31 cellular contexts compared by ENCODE assay signal in the genomic region with DNA sequence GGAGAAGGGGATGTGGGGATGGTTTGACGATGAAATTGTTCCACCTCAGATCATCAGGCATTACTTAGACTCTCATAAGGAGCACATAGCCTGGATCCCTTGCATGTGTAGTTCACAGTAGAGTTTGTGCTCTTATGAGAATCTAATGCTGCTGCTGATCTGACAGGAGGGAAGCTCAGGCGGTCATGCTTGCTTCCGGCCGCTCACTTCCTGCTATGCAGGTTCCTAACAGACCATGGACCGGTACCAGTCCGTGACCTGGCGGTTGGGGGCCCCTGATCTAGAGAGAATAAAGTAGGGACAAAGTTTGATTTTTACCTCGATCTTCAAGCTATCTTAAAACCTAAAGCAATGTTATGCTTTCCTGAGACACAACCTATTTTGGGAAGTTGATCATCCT.
"Had no signal": no experiment of that assay in that cellular context is flagged by ENCODE, and none has a peak within 500 bp of the region (broad histone marks: within the 10 kb centered on the region; RNA-seq: fewer than 3 reads in every experiment).

No MANE protein-coding gene starts in this region.

- H3K27ac Mint-ChIP-seq: immature natural killer cell; naive thymus-derived CD8-positive, alpha-beta T cell; nephron; stimulated activated naive CD8-positive, alpha-beta T cell treated with anti-CD3 and anti-CD28 coated beads, Interleukin-15, Interleukin-2, amounts not matched to agents 100 ng/mL and 50 ng/mL, for 24 hours had no signal

- DNase-seq: hypothalamus; immature natural killer cell; kidney; left colon; left lung; lower lobe of right lung; mammary epithelial cell; mesenchymal stem cell; naive thymus-derived CD8-positive, alpha-beta T cell; nucleus accumbens; pancreas; retina; right cardiac atrium; stimulated activated CD4-positive, alpha-beta T cell treated with anti-CD3 and anti-CD28 coated beads, Interleukin-12 subunit alpha, Interleukin-12 subunit beta, amount 100 ng/mL, for 4 hours; stimulated activated CD4-positive, alpha-beta T cell treated with anti-CD3 and anti-CD28 coated beads, Interleukin-15, amount 100 ng/mL, for 24 hours; stimulated activated CD4-positive, alpha-beta T cell treated with anti-CD3 and anti-CD28 coated beads, Interleukin-2, amount 100 ng/mL, for 24 hours; stimulated activated CD4-positive, alpha-beta T cell treated with anti-CD3 and anti-CD28 coated beads, Interleukin-4, amount 100 ng/mL, for 1 hour; stimulated activated naive CD4-positive, alpha-beta T cell; tibial artery; trophoblast cell; upper lobe of right lung had no signal

- H3K9me3 ChIP-seq: left lung, lower lobe of right lung, pancreas, prostate gland, suprapubic skin, thoracic aorta, tibial artery, upper lobe of right lung had no signal

- H3K27me3 Mint-ChIP-seq: stimulated activated naive CD8-positive, alpha-beta T cell treated with anti-CD3 and anti-CD28 coated beads, Interleukin-15, Interleukin-2, amounts not matched to agents 100 ng/mL and 50 ng/mL, for 24 hours had no signal

- ATAC-seq: left colon; left lung; lower lobe of right lung; naive thymus-derived CD8-positive, alpha-beta T cell; pancreas; sciatic nerve; upper lobe of right lung had no signal

- FAIRE-seq: islet of Langerhans, kidney, pancreas, urothelium cell line had no signal

- H3K4me1 Mint-ChIP-seq: immature natural killer cell; naive thymus-derived CD8-positive, alpha-beta T cell; nephron; neural crest cell had no signal

- H3K36me3 ChIP-seq: left lung, lower lobe of right lung, pancreas, prostate gland, suprapubic skin, thoracic aorta, tibial artery, upper lobe of right lung had no signal

- H3K27ac ChIP-seq: left lung, lower lobe of right lung, pancreas, prostate gland, skin epidermis, suprapubic skin, thoracic aorta, tibial artery, upper lobe of right lung had no signal

- H3K27me3 ChIP-seq: left lung, suprapubic skin, tibial artery, upper lobe of right lung had no signal

- H3K4me1 ChIP-seq: left lung, lower lobe of right lung, pancreas, prostate gland, suprapubic skin, tibial artery, upper lobe of right lung had no signal

- H3K9me3 Mint-ChIP-seq: nephron; stimulated activated naive CD8-positive, alpha-beta T cell treated with anti-CD3 and anti-CD28 coated beads, Interleukin-15, Interleukin-2, amounts not matched to agents 100 ng/mL and 50 ng/mL, for 24 hours had no signal

- H3K36me3 Mint-ChIP-seq: immature natural killer cell; naive thymus-derived CD8-positive, alpha-beta T cell had no signal

- H3K4me3 ChIP-seq: left lung, lower lobe of right lung, pancreas, prostate gland, skin epidermis, suprapubic skin, thoracic aorta, tibial artery, upper lobe of right lung had no signal

- H3K4me3 Mint-ChIP-seq: immature natural killer cell; naive thymus-derived CD8-positive, alpha-beta T cell; nephron; neural crest cell; stimulated activated naive CD8-positive, alpha-beta T cell treated with anti-CD3 and anti-CD28 coated beads, Interleukin-15, Interleukin-2, amounts not matched to agents 100 ng/mL and 50 ng/mL, for 24 hours had no signal
